24 cellular contexts compared by ENCODE assay signal in the genomic region with DNA sequence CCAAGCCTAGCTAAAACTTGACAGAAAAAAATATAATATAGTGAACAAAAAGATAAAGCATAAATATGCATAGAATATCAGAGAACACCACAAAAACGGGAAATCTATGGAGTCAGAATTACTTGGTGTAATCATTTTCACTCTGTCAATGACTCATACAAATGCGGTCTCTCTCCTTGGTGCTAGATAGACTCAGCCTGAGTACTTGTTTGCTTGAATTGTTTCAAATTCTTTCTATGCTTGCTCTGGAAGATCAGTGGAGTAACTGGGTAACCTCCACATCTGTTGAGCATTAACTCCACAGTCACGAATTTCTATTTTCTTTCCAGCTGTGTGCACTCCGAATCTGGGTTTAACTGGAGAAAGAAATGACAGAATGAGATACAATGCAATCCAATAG.
DNase-seq lines count a peak whose midpoint lies in the region; FAIRE-seq lines count a peak whose summit lies in the region.
"Had no signal": no experiment of that assay in that cellular context is flagged by ENCODE, and none has a peak within 500 bp of the region (broad histone marks: within the 10 kb centered on the region; RNA-seq: fewer than 3 reads in every experiment).

No MANE protein-coding gene starts in this region.

- peak; percentile 58 for DNase-seq in ELR (ENCODE audit: low read depth)
- DNase-seq in RKO (ENCODE audit: low spot score): peak; percentile 54
- DNase-seq in brain pericyte (ENCODE audit: low read depth, low spot score): peak; percentile 12
- DNase-seq in iris pigment epithelial cell (ENCODE audit: low read depth): peak; percentile 4
- no peak for DNase-seq in central memory CD4-positive, alpha-beta T cell
- no peak for DNase-seq in SJCRH30
- DNase-seq in small intestine: no peak
- DNase-seq in activated CD4-positive, alpha-beta T cell treated with anti-CD3 and anti-CD28 coated beads for 1 hour: no peak
- DNase-seq: activated CD8-positive, alpha-beta T cell treated with anti-CD3 and anti-CD28 coated beads for 36 hours; activated gamma-delta T cell treated with Interleukin-2 at 50 U/mL for 16 hours; activated T-cell treated with anti-CD3 and anti-CD28 coated beads for 4 hours; adrenal gland; AML-193; CD8-positive, alpha-beta T cell; erythroblast; GDM1; Karpas-422; NCI-H2029 treated with DMSO at 0.1 percent for 48 hours; NCI-H446; stimulated activated naive B cell treated with anti-CD40 and anti-IgM and Interleukin-4, amounts not matched to agents 10 μg/mL and 1 μg/mL and 100 μg/mL, for 72 hours; T-helper 9 cell had no signal

- H3K27me3 ChIP-seq in SJCRH30 (no peaks in the 10 kb centered on the region), small intestine (ENCODE audit: control insufficient read depth in 2 of 2, insufficient read depth in 2 of 2, low read length in 2 of 2) (no peaks in the 10 kb centered on the region)
- H3K27me3 ChIP-seq: adrenal gland, neutrophil, vagina had no signal

- no peak for FAIRE-seq in small intestine (lab: Jason Lieb, UNC)

- no peak overlapping the region for H3K27ac ChIP-seq in SJCRH30
- no peak overlapping the region for H3K27ac ChIP-seq in small intestine (ENCODE audit: low read depth in 1 of 2, low read length in 1 of 2)
- H3K27ac ChIP-seq: adrenal gland, neutrophil, prostate gland, vagina had no signal

- no peak overlapping the region for H3K4me3 ChIP-seq in SJCRH30
- no peak overlapping the region for H3K4me3 ChIP-seq in small intestine (ENCODE audit: low read depth in 1 of 2, low read length in 2 of 2)
- H3K4me3 ChIP-seq: adrenal gland, prostate gland, vagina had no signal

- no peaks in the 10 kb centered on the region for H3K9me3 ChIP-seq in SJCRH30 (replicated peaks)
- H3K9me3 ChIP-seq in small intestine (ENCODE audit: control insufficient read depth, low read depth): no peaks in the 10 kb centered on the region
- H3K9me3 ChIP-seq: adrenal gland, neutrophil, prostate gland, vagina had no signal

- no peaks in the 10 kb centered on the region for H3K4me1 ChIP-seq in SJCRH30
- H3K4me1 ChIP-seq in small intestine (ENCODE audit: control insufficient read depth in 2 of 2, insufficient read depth in 1 of 2, low read depth in 1 of 2, low read length in 1 of 2): no peaks in the 10 kb centered on the region
- H3K4me1 ChIP-seq: adrenal gland, prostate gland, vagina had no signal

- 53 to 71% (median 57%) methylated on average over 4 of the region's 4 CpGs for WGBS in small intestine, 3 donors

- no peaks in the 10 kb centered on the region for H3K36me3 ChIP-seq in SJCRH30
- no peaks in the 10 kb centered on the region for H3K36me3 ChIP-seq in small intestine (ENCODE audit: control insufficient read depth in 2 of 2, insufficient read depth in 2 of 2, low read length in 2 of 2)
- H3K36me3 ChIP-seq: adrenal gland, neutrophil, prostate gland, vagina had no signal

Comparison
In these comparisons a context has a peak if more than half of its experiments do, and no peak if none do; other contexts are left out.
1. DNase-seq: peak in ELR (single experiment), RKO (single experiment), brain pericyte (single experiment) and iris pigment epithelial cell (single experiment); none in central memory CD4-positive, alpha-beta T cell (single experiment), SJCRH30 (0 of 2), small intestine (single experiment) and activated CD4-positive, alpha-beta T cell treated with anti-CD3 and anti-CD28 coated beads for 1 hour (single experiment).